In the genomic region with DNA sequence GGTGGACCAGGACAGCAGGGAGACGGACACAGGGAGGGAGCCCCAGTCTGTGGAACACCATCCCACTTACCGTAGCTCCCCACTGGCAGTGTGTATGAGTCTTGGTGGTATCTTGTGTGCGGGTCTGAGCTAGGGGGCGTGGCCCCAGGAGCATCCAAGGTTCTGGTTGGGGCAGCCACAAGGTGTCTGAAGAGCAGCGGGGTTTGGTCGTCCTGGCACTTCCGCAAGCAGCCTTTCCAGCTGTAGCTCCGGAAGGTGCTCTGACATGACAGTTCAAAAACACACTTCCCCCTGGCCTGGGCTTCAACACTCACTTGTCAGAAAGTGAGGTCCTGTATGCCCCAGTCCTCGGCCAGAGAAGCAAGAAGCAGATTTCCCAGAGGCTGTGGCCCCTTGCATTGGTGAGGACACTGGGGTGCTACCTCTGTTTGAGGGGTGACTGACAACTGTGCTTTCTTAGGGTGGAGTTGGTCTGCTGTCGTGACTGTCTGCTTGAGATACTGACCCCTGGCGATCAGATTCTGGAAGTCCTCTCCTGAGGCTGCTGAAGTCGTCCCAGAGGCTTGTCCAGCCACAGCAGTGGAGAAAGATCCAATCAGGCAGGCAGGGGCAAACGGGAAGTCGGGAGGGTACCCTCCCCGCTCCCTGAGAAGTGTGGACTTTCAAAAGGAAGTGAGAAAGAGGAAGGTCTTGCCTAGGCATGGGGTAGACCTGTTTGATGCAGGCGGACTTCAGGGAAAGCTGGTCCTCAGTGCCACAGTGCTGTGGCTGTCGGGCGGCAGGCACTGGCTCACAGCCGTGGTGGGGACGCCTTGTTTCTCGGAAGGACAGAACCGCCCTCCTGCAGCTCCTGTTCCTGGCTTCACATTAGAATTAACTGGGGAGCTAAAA, we compare ENCODE assay signal across 1 cellular context.
A peak's percentile ranks its signal among the peaks of the same experiment; 100 is the strongest.
TF ChIP-seq lines count a peak whose summit lies in the region.

No MANE protein-coding gene starts in this region.

TF ChIP-seq in GM12878, 131 proteins besides CTCF, POLR2A, EP300 and RAD21 (continued from another document and continues in another):
- TF ChIP-seq, protein P1, sequence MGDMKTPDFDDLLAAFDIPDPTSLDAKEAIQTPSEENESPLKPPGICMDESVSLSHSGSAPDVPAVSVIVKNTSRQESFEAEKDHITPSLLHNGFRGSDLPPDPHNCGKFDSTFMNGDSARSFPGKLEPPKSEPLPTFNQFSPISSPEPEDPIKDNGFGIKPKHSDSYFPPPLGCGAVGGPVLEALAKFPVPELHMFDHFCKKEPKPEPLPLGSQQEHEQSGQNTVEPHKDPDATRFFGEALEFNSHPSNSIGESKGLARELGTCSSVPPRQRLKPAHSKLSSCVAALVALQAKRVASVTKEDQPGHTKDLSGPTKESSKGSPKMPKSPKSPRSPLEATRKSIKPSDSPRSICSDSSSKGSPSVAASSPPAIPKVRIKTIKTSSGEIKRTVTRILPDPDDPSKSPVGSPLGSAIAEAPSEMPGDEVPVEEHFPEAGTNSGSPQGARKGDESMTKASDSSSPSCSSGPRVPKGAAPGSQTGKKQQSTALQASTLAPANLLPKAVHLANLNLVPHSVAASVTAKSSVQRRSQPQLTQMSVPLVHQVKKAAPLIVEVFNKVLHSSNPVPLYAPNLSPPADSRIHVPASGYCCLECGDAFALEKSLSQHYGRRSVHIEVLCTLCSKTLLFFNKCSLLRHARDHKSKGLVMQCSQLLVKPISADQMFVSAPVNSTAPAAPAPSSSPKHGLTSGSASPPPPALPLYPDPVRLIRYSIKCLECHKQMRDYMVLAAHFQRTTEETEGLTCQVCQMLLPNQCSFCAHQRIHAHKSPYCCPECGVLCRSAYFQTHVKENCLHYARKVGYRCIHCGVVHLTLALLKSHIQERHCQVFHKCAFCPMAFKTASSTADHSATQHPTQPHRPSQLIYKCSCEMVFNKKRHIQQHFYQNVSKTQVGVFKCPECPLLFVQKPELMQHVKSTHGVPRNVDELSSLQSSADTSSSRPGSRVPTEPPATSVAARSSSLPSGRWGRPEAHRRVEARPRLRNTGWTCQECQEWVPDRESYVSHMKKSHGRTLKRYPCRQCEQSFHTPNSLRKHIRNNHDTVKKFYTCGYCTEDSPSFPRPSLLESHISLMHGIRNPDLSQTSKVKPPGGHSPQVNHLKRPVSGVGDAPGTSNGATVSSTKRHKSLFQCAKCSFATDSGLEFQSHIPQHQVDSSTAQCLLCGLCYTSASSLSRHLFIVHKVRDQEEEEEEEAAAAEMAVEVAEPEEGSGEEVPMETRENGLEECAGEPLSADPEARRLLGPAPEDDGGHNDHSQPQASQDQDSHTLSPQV (IDR thresholded peaks at IDR 0.05): no peak
- TF ChIP-seq NFYA (IDR thresholded peaks at IDR 0.05; ENCODE audit: borderline replicate concordance, low read depth, low read length): no peak
- no peak for TF ChIP-seq RELA (IDR thresholded peaks at IDR 0.05; ENCODE audit: borderline replicate concordance, partially characterized antibody)
- TF ChIP-seq POLR2AphosphoS5 (IDR thresholded peaks at IDR 0.05; ENCODE audit: low read length): 0 out of 2 replicates have a peak, but pooled peaks have one; percentile 34
- TF ChIP-seq SUZ12 (IDR thresholded peaks at IDR 0.05; ENCODE audit: unreplicated experiment): no peak
- TF ChIP-seq HDAC6 (IDR thresholded peaks at IDR 0.05; ENCODE audit: unreplicated experiment): no peak
- TF ChIP-seq YY1 (IDR thresholded peaks at IDR 0.05; ENCODE audit: low read depth, low read length): 0 out of 2 replicates have a peak, but pooled peaks have one; percentile 62
- no peak for TF ChIP-seq RUNX3 (IDR thresholded peaks at IDR 0.05; ENCODE audit: low read length)
- 0 out of 2 replicates have a peak, but pooled peaks have one; percentile 30 for TF ChIP-seq GATAD2B (conservative IDR thresholded peaks at IDR 0.05; ENCODE audit: low read depth)
- TF ChIP-seq NR2C1 (IDR thresholded peaks at IDR 0.05): no peak
- no peak for TF ChIP-seq NR2C2 (IDR thresholded peaks at IDR 0.05; ENCODE audit: borderline replicate concordance, control insufficient read depth, insufficient read length, low read depth)
- TF ChIP-seq FOXK2 (IDR thresholded peaks at IDR 0.05): no peak
- no peak for TF ChIP-seq ZNF622 (IDR thresholded peaks at IDR 0.05)
- TF ChIP-seq, protein P2, sequence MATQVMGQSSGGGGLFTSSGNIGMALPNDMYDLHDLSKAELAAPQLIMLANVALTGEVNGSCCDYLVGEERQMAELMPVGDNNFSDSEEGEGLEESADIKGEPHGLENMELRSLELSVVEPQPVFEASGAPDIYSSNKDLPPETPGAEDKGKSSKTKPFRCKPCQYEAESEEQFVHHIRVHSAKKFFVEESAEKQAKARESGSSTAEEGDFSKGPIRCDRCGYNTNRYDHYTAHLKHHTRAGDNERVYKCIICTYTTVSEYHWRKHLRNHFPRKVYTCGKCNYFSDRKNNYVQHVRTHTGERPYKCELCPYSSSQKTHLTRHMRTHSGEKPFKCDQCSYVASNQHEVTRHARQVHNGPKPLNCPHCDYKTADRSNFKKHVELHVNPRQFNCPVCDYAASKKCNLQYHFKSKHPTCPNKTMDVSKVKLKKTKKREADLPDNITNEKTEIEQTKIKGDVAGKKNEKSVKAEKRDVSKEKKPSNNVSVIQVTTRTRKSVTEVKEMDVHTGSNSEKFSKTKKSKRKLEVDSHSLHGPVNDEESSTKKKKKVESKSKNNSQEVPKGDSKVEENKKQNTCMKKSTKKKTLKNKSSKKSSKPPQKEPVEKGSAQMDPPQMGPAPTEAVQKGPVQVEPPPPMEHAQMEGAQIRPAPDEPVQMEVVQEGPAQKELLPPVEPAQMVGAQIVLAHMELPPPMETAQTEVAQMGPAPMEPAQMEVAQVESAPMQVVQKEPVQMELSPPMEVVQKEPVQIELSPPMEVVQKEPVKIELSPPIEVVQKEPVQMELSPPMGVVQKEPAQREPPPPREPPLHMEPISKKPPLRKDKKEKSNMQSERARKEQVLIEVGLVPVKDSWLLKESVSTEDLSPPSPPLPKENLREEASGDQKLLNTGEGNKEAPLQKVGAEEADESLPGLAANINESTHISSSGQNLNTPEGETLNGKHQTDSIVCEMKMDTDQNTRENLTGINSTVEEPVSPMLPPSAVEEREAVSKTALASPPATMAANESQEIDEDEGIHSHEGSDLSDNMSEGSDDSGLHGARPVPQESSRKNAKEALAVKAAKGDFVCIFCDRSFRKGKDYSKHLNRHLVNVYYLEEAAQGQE (IDR thresholded peaks at IDR 0.05; ENCODE audit: low read depth, low read length): no peak
- TF ChIP-seq, protein P3, sequence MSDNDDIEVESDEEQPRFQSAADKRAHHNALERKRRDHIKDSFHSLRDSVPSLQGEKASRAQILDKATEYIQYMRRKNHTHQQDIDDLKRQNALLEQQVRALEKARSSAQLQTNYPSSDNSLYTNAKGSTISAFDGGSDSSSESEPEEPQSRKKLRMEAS (IDR thresholded peaks at IDR 0.05; ENCODE audit: low read depth, low read length): no peak; the same call in 1 of the 2 replicates
- TF ChIP-seq SMC3 (IDR thresholded peaks at IDR 0.05; ENCODE audit: borderline replicate concordance, low read length): peak; percentile 73
- 0 out of 2 replicates have a peak, but pooled peaks have one; percentile 14 for TF ChIP-seq TCF12 (IDR thresholded peaks at IDR 0.05; ENCODE audit: low read depth, low read length)
- no peak for TF ChIP-seq ZNF384 (IDR thresholded peaks at IDR 0.05; ENCODE audit: borderline replicate concordance, low read depth, low read length)
- no peak for TF ChIP-seq PAX8 (IDR thresholded peaks at IDR 0.05)
- TF ChIP-seq EGR1 (IDR thresholded peaks at IDR 0.05; ENCODE audit: borderline replicate concordance in 1 of 2, low read depth in 2 of 2, low read length in 2 of 2): no peak
- TF ChIP-seq CHD2 (IDR thresholded peaks at IDR 0.05; ENCODE audit: borderline replicate concordance, low read depth, low read length): 0 out of 2 replicates have a peak, but pooled peaks have one; percentile 10
- TF ChIP-seq CBX5 (IDR thresholded peaks at IDR 0.05; ENCODE audit: low read depth): peak; percentile 72; the same call in 1 of the 2 replicates
- TF ChIP-seq NR2F1 (conservative IDR thresholded peaks at IDR 0.05): no peak
- TF ChIP-seq STAT3 (IDR thresholded peaks at IDR 0.05; ENCODE audit: low read depth, low read length): no peak
- TF ChIP-seq, protein P4, sequence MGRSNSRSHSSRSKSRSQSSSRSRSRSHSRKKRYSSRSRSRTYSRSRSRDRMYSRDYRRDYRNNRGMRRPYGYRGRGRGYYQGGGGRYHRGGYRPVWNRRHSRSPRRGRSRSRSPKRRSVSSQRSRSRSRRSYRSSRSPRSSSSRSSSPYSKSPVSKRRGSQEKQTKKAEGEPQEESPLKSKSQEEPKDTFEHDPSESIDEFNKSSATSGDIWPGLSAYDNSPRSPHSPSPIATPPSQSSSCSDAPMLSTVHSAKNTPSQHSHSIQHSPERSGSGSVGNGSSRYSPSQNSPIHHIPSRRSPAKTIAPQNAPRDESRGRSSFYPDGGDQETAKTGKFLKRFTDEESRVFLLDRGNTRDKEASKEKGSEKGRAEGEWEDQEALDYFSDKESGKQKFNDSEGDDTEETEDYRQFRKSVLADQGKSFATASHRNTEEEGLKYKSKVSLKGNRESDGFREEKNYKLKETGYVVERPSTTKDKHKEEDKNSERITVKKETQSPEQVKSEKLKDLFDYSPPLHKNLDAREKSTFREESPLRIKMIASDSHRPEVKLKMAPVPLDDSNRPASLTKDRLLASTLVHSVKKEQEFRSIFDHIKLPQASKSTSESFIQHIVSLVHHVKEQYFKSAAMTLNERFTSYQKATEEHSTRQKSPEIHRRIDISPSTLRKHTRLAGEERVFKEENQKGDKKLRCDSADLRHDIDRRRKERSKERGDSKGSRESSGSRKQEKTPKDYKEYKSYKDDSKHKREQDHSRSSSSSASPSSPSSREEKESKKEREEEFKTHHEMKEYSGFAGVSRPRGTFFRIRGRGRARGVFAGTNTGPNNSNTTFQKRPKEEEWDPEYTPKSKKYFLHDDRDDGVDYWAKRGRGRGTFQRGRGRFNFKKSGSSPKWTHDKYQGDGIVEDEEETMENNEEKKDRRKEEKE (IDR thresholded peaks at IDR 0.05): no peak
- no peak for TF ChIP-seq BMI1 (IDR thresholded peaks at IDR 0.05; ENCODE audit: borderline replicate concordance)
- no peak for TF ChIP-seq ZNF207 (IDR thresholded peaks at IDR 0.05; ENCODE audit: borderline replicate concordance)
- TF ChIP-seq, protein P5, sequence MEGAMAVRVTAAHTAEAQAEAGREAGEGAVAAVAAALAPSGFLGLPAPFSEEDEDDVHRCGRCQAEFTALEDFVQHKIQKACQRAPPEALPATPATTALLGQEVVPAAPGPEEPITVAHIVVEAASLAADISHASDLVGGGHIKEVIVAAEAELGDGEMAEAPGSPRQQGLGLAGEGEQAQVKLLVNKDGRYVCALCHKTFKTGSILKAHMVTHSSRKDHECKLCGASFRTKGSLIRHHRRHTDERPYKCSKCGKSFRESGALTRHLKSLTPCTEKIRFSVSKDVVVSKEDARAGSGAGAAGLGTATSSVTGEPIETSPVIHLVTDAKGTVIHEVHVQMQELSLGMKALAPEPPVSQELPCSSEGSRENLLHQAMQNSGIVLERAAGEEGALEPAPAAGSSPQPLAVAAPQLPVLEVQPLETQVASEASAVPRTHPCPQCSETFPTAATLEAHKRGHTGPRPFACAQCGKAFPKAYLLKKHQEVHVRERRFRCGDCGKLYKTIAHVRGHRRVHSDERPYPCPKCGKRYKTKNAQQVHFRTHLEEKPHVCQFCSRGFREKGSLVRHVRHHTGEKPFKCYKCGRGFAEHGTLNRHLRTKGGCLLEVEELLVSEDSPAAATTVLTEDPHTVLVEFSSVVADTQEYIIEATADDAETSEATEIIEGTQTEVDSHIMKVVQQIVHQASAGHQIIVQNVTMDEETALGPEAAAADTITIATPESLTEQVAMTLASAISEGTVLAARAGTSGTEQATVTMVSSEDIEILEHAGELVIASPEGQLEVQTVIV (IDR thresholded peaks at IDR 0.05; ENCODE audit: borderline replicate concordance, partially characterized antibody): no peak
- no peak for TF ChIP-seq BACH1 (IDR thresholded peaks at IDR 0.05; ENCODE audit: borderline replicate concordance)
- TF ChIP-seq, protein P6, sequence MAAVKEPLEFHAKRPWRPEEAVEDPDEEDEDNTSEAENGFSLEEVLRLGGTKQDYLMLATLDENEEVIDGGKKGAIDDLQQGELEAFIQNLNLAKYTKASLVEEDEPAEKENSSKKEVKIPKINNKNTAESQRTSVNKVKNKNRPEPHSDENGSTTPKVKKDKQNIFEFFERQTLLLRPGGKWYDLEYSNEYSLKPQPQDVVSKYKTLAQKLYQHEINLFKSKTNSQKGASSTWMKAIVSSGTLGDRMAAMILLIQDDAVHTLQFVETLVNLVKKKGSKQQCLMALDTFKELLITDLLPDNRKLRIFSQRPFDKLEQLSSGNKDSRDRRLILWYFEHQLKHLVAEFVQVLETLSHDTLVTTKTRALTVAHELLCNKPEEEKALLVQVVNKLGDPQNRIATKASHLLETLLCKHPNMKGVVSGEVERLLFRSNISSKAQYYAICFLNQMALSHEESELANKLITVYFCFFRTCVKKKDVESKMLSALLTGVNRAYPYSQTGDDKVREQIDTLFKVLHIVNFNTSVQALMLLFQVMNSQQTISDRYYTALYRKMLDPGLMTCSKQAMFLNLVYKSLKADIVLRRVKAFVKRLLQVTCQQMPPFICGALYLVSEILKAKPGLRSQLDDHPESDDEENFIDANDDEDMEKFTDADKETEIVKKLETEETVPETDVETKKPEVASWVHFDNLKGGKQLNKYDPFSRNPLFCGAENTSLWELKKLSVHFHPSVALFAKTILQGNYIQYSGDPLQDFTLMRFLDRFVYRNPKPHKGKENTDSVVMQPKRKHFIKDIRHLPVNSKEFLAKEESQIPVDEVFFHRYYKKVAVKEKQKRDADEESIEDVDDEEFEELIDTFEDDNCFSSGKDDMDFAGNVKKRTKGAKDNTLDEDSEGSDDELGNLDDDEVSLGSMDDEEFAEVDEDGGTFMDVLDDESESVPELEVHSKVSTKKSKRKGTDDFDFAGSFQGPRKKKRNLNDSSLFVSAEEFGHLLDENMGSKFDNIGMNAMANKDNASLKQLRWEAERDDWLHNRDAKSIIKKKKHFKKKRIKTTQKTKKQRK (IDR thresholded peaks at IDR 0.05; ENCODE audit: low read depth, low read length): no peak
- TF ChIP-seq DPF2 (IDR thresholded peaks at IDR 0.05): no peak
- TF ChIP-seq CREB1 (IDR thresholded peaks at IDR 0.05; ENCODE audit: low read depth): no peak
- TF ChIP-seq MXI1 (IDR thresholded peaks at IDR 0.05; ENCODE audit: low read depth, low read length): 0 out of 2 replicates have a peak, but pooled peaks have one; percentile 46
- no peak for TF ChIP-seq MEF2B (IDR thresholded peaks at IDR 0.05; ENCODE audit: partially characterized antibody, poor library complexity, severe bottlenecking)
- TF ChIP-seq, protein P7, sequence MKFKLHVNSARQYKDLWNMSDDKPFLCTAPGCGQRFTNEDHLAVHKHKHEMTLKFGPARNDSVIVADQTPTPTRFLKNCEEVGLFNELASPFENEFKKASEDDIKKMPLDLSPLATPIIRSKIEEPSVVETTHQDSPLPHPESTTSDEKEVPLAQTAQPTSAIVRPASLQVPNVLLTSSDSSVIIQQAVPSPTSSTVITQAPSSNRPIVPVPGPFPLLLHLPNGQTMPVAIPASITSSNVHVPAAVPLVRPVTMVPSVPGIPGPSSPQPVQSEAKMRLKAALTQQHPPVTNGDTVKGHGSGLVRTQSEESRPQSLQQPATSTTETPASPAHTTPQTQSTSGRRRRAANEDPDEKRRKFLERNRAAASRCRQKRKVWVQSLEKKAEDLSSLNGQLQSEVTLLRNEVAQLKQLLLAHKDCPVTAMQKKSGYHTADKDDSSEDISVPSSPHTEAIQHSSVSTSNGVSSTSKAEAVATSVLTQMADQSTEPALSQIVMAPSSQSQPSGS (IDR thresholded peaks at IDR 0.05; ENCODE audit: low read length): no peak
- peak; percentile 67 for TF ChIP-seq NBN (IDR thresholded peaks at IDR 0.05)
- TF ChIP-seq KAT2A (conservative IDR thresholded peaks at IDR 0.05; ENCODE audit: control insufficient read depth, low read depth, low read length): no peak
- no peak for TF ChIP-seq TARDBP (IDR thresholded peaks at IDR 0.05; ENCODE audit: borderline replicate concordance)
